Comparison of ENCODE assay signal across 19 cellular contexts in the genomic region with DNA sequence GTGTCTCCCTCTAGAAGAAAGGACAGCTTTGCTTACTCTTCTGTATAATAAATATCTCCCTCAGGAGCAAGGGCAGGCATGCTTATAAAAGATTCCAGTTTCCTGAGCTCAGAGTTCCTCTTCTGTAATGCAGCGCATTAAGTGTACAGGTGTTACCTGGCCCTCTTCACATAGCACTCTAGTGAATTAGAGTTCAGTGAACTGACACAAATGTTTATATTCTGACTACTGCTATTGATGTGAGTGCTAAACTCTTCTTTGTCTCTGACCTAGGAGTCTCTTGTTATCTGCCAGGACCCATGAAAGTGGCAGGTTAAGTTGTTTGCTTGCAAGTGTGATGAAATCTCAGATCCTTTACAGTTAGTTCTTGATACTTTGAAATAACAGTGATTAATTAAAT. TPM values are rescaled to one million over a fixed set of nuclear protein-coding genes. Genes with fewer than 3 reads are reported as not detected.
DNase-seq lines count a peak whose midpoint lies in the region; ATAC-seq, FAIRE-seq and TF ChIP-seq lines count a peak whose summit lies in the region.
"Had no signal": no experiment of that assay in that cellular context is flagged by ENCODE, and none has a peak within 500 bp of the region (broad histone marks: within the 10 kb centered on the region; RNA-seq: fewer than 3 reads in every experiment).

No MANE protein-coding gene starts in this region.

- ATAC-seq in pancreas: peak in 1 of 4 donors; percentile 21
- no peak for ATAC-seq in GM21786 (IDR thresholded peaks at IDR 0.05; ENCODE audit: unreplicated experiment)
- no peak for ATAC-seq in HG03571 (IDR thresholded peaks at IDR 0.05; ENCODE audit: unreplicated experiment)
- ATAC-seq: Panc1, Right ventricle myocardium inferior had no signal

- peaks cover 0 to 4% (median 0%) of the 10 kb centered on the region in 3 donors for H3K4me1 ChIP-seq in pancreas
- no peaks in the 10 kb centered on the region for H3K4me1 ChIP-seq in HAP-1
- H3K4me1 ChIP-seq: BE2C had no signal

- H3K27me3 ChIP-seq in pancreas (no peaks in the 10 kb centered on the region), HAP-1 (ENCODE audit: low read depth) (no peaks in the 10 kb centered on the region)
- H3K27me3 ChIP-seq: BE2C had no signal

- in situ Hi-C loops in HAP-1 (cut with MboI; ENCODE audit: low sequenced_read_pairs): no loop called here

- TF ChIP-seq CTCF in pancreas (IDR thresholded peaks at IDR 0.05): no peak

- WGBS in pancreas, 2 donors: 91 to 95% methylated on average over 1 of the region's 1 CpG

- peak; percentile 52 for DNase-seq in DMS79 treated with DMSO at 0.1 percent for 48 hours (lab: John Stamatoyannopoulos, UW)
- DNase-seq in NCI-H187 treated with DMSO at 0.1 percent for 48 hours (lab: John Stamatoyannopoulos, UW): peak; percentile 78
- peak; percentile 21 for DNase-seq in NCI-H510A (lab: John Stamatoyannopoulos, UW)
- DNase-seq in pancreas: no peak
- no peak for DNase-seq in HAP-1 (ENCODE audit: low spot score in 2 of 2)
- DNase-seq: BE2C; CD4-positive, alpha-beta memory T cell; EL; HCEC 1CT; KG1; NCI-H1092; NCI-H526 treated with DMSO at 0.1 percent for 48 hours had no signal

- H3K4me3 ChIP-seq in pancreas: no peak overlapping the region
- H3K4me3 ChIP-seq in HAP-1: no peak overlapping the region
- H3K4me3 ChIP-seq: SK-N-MC had no signal

- no peak overlapping the region for H3K27ac ChIP-seq in pancreas
- H3K27ac ChIP-seq: SK-N-MC had no signal

- H3K9me3 ChIP-seq in pancreas: no peaks in the 10 kb centered on the region
- H3K9me3 ChIP-seq in HAP-1: no peaks in the 10 kb centered on the region
- H3K9me3 ChIP-seq: BE2C had no signal

- peak; percentile 41 for FAIRE-seq in pancreas (lab: Jason Lieb, UNC)

- intact Hi-C loops in pancreas (cut with DNase I): no loop called here

- H3K36me3 ChIP-seq in pancreas: no peaks in the 10 kb centered on the region
- H3K36me3 ChIP-seq in HAP-1 (replicated peaks): no peaks in the 10 kb centered on the region
- H3K36me3 ChIP-seq: BE2C had no signal

RNA-seq across cellular contexts. Expression of gene CYB5R4, which starts 33.5 kb away (rescaled TPM):
- 10 to 100 TPM in 1 of 6 donors, 1 to 10 TPM in 5; 2.5 to 10.1 (median 6.2) TPM for total RNA-seq in pancreas
- polyA plus RNA-seq in pancreas: 1 to 10 TPM; 1.1 to 4.9 TPM

RNA-seq across cellular contexts. Expression of gene RIPPLY2, which starts 39.9 kb away (rescaled TPM):
- under 1 TPM in 4 of 6 donors, not detected in 2; 0.22 to 0.89 (median 0.26) TPM for total RNA-seq in pancreas
- polyA plus RNA-seq in pancreas: 1 to 10 TPM; 2.6 to 9.4 TPM
- total RNA-seq: CD4-positive, alpha-beta memory T cell; M059J; Right ventricle myocardium inferior had no signal
- polyA plus RNA-seq: AG04450; CD4-positive, alpha-beta memory T cell had no signal

Comparison
In these comparisons a context has a peak if more than half of its experiments do, and no peak if none do; other contexts are left out.
1. DNase-seq: peak in DMS79 treated with DMSO at 0.1 percent for 48 hours (single experiment), NCI-H187 treated with DMSO at 0.1 percent for 48 hours (single experiment) and NCI-H510A (single experiment); none in pancreas (0 of 6) and HAP-1 (0 of 2).